ENCODE assay signal across 19 cellular contexts in the genomic region with DNA sequence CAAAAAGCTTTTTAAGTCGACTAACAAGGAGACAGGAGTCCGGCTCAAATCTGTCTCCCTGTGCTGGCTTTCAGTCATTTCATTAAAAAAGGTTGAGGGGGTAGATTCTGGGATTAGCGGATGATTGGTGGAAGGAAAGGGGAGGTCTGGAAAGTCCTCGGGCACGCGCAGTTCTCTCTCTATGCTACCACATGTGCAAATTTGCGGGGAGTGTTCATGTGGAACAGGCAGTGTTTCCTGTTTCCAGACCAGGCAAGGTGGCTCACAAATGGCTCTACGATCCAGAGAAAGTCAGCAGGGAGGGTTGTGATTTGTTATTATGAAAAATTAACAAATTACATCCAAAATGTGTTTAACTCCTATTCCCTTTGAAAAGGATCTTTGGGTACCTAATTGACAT.
DNase-seq lines count a peak whose midpoint lies in the region; ATAC-seq and TF ChIP-seq lines count a peak whose summit lies in the region.
"Had no signal": no experiment of that assay in that cellular context is flagged by ENCODE, and none has a peak within 500 bp of the region (broad histone marks: within the 10 kb centered on the region; RNA-seq: fewer than 3 reads in every experiment).

No MANE protein-coding gene starts in this region.

- peak overlapping the region; percentile 55 for H3K4me2 ChIP-seq in BLaER1

- no peak overlapping the region for H3K9ac ChIP-seq in BLaER1

- H3K9me3 Mint-ChIP-seq in memory B cell = peaks cover 2% of the 10 kb centered on the region
- H3K9me3 Mint-ChIP-seq in activated CD8-positive, alpha-beta T cell treated with anti-CD3 and anti-CD28 coated beads, Interleukin-2, amount 10 ng/mL, durations not matched to agents 7 days and 5 days (ENCODE audit: insufficient read depth) = peaks cover 4% of the 10 kb centered on the region
- H3K9me3 Mint-ChIP-seq: CD4-positive, alpha-beta T cell had no signal

- peaks cover 31% of the 10 kb centered on the region for H3K4me1 ChIP-seq in BLaER1
- H3K4me1 ChIP-seq in RWPE2 (ENCODE audit: insufficient read depth, poor library complexity, severe bottlenecking) = peaks cover 18% of the 10 kb centered on the region
- no peaks in the 10 kb centered on the region for H3K4me1 ChIP-seq in prostate gland (replicated peaks)
- H3K4me1 ChIP-seq: HAP-1, SJSA1 had no signal

- ATAC-seq in HG02943 (IDR thresholded peaks at IDR 0.05; ENCODE audit: low read depth, unreplicated experiment) (peak; percentile 14), RWPE2 (ENCODE audit: low read depth) (no peak), memory B cell (ENCODE audit: low read depth) (peak; percentile 73)
- ATAC-seq in activated CD8-positive, alpha-beta T cell treated with anti-CD3 and anti-CD28 coated beads, Interleukin-2, amount 10 ng/mL, durations not matched to agents 7 days and 5 days = no peak
- ATAC-seq: K562 had no signal

- no peak overlapping the region for H3K4me3 Mint-ChIP-seq in memory B cell
- H3K4me3 Mint-ChIP-seq in activated CD8-positive, alpha-beta T cell treated with anti-CD3 and anti-CD28 coated beads, Interleukin-2, amount 10 ng/mL, durations not matched to agents 7 days and 5 days = no peak overlapping the region
- H3K4me3 Mint-ChIP-seq: CD4-positive, alpha-beta T cell had no signal

- H3K36me3 Mint-ChIP-seq in memory B cell = peaks cover 2% of the 10 kb centered on the region
- H3K36me3 Mint-ChIP-seq in activated CD8-positive, alpha-beta T cell treated with anti-CD3 and anti-CD28 coated beads, Interleukin-2, amount 10 ng/mL, durations not matched to agents 7 days and 5 days (ENCODE audit: low read depth) = no peaks in the 10 kb centered on the region

- H3K36me3 ChIP-seq in BLaER1 (no peaks in the 10 kb centered on the region), RWPE2 (ENCODE audit: low read depth) (no peaks in the 10 kb centered on the region), prostate gland (no peaks in the 10 kb centered on the region)
- H3K36me3 ChIP-seq: HAP-1, SJSA1 had no signal

- POLR2A ChIA-PET in activated CD8-positive, alpha-beta T cell treated with anti-CD3 and anti-CD28 coated beads, Interleukin-2, amount 10 ng/mL, durations not matched to agents 7 days and 5 days (lab: Charles Lee) = no interaction called here

- H3K27me3 ChIP-seq in BLaER1 = no peaks in the 10 kb centered on the region
- H3K27me3 ChIP-seq in RWPE2 (ENCODE audit: insufficient read depth, poor library complexity, severe bottlenecking) = no peaks in the 10 kb centered on the region
- H3K27me3 ChIP-seq in prostate gland (replicated peaks; ENCODE audit: insufficient read depth) = peaks cover 4% of the 10 kb centered on the region

- DNase-seq in RWPE2 (ENCODE audit: low spot score) (peak; percentile 32), memory B cell (ENCODE audit: low spot score in 2 of 2) (no peak), NCI-H2081 (lab: John Stamatoyannopoulos, UW) (no peak), prostate gland (ENCODE audit: low spot score) (no peak)
- no peak for DNase-seq in activated CD4-positive, CD25-positive, alpha-beta regulatory T cell treated with anti-CD3 and anti-CD28 coated beads, Interleukin-2, amount 50 U/mL, for 72 hours
- no peak for DNase-seq in activated CD8-positive, alpha-beta T cell treated with anti-CD3 and anti-CD28 coated beads, Interleukin-2, amount 10 ng/mL, durations not matched to agents 7 days and 5 days
- DNase-seq: Calu3; CD4-positive, alpha-beta T cell; NCI-H1105; NCI-H1694 treated with DMSO at 0.1 percent for 48 hours; NCI-H510A; RPMI8226; SW 1271 had no signal

- TF ChIP-seq CTCF in RWPE2 (IDR thresholded peaks at IDR 0.05; ENCODE audit: poor library complexity, severe bottlenecking) = no peak
- no peak for TF ChIP-seq CTCF in prostate gland (IDR thresholded peaks at IDR 0.05)

- 75% methylated on average over 8 of the region's 8 CpGs for WGBS in prostate gland

- H3K4me3 ChIP-seq in BLaER1 (no peak overlapping the region), RWPE2 (ENCODE audit: severe bottlenecking) (no peak overlapping the region), prostate gland (no peak overlapping the region)
- H3K4me3 ChIP-seq: HAP-1, K562, SJSA1 had no signal

- peaks cover 23% of the 10 kb centered on the region for H3K27me3 Mint-ChIP-seq in memory B cell
- H3K27me3 Mint-ChIP-seq in activated CD8-positive, alpha-beta T cell treated with anti-CD3 and anti-CD28 coated beads, Interleukin-2, amount 10 ng/mL, durations not matched to agents 7 days and 5 days (ENCODE audit: low read depth) = peaks cover 27% of the 10 kb centered on the region

- intact Hi-C loops in prostate gland (cut with DNase I) = no loop called here

- H3K9me3 ChIP-seq in BLaER1 (peaks cover 27% of the 10 kb centered on the region), RWPE2 (ENCODE audit: severe bottlenecking) (no peaks in the 10 kb centered on the region), prostate gland (no peaks in the 10 kb centered on the region)
- H3K9me3 ChIP-seq: HAP-1 had no signal

- H3K4me1 Mint-ChIP-seq in memory B cell = peaks cover 10% of the 10 kb centered on the region
- H3K4me1 Mint-ChIP-seq in activated CD8-positive, alpha-beta T cell treated with anti-CD3 and anti-CD28 coated beads, Interleukin-2, amount 10 ng/mL, durations not matched to agents 7 days and 5 days (ENCODE audit: low read depth) = no peaks in the 10 kb centered on the region

- H3K27ac ChIP-seq in BLaER1 (no peak overlapping the region), RWPE2 (ENCODE audit: poor library complexity, severe bottlenecking) (no peak overlapping the region), prostate gland (no peak overlapping the region)
- H3K27ac ChIP-seq: HL-60, SJSA1 had no signal

- no peaks in the 10 kb centered on the region for H4K20me1 ChIP-seq in BLaER1

- CTCF ChIA-PET in activated CD8-positive, alpha-beta T cell treated with anti-CD3 and anti-CD28 coated beads, Interleukin-2, amount 10 ng/mL, durations not matched to agents 7 days and 5 days (lab: Charles Lee) = interaction anchor here (1.4 to 1.7 kb wide), 2 partner anchors 9 to 15 kb away, joined by 4 to 5 read pairs; no protein-coding TSS in a partner anchor

- TF ChIP-seq POLR2A in prostate gland (IDR thresholded peaks at IDR 0.05) = no peak

- H3K27ac Mint-ChIP-seq in memory B cell = no peak overlapping the region
- H3K27ac Mint-ChIP-seq in activated CD8-positive, alpha-beta T cell treated with anti-CD3 and anti-CD28 coated beads, Interleukin-2, amount 10 ng/mL, durations not matched to agents 7 days and 5 days = no peak overlapping the region
- H3K27ac Mint-ChIP-seq: CD4-positive, alpha-beta T cell had no signal

Comparison
In these comparisons a context has a peak if more than half of its experiments do, and no peak if none do; other contexts are left out.
1. ATAC-seq: peak in HG02943 (single experiment) and memory B cell (single experiment); none in RWPE2 (single experiment) and activated CD8-positive, alpha-beta T cell treated with anti-CD3 and anti-CD28 coated beads, Interleukin-2, amount 10 ng/mL, durations not matched to agents 7 days and 5 days (single experiment).